Comparison of ENCODE assay signal across 8 cellular contexts in genomic region chr7:74178632-74179031, GRCh38. TPM values are rescaled to one million over a fixed set of nuclear protein-coding genes. Genes with fewer than 3 reads are reported as not detected.
A peak's percentile ranks its signal among the peaks of the same experiment; 100 is the strongest.
DNase-seq lines count a peak whose midpoint lies in the region; FAIRE-seq and TF ChIP-seq lines count a peak whose summit lies in the region.

No MANE protein-coding gene starts in this region.

- peaks cover 29% of the 10 kb centered on the region for H3K36me3 Mint-ChIP-seq in astrocyte (ENCODE audit: low read depth, unreplicated experiment)
- peaks cover 7% of the 10 kb centered on the region for H3K36me3 Mint-ChIP-seq in mesothelial cell of epicardium

- H3K4me1 ChIP-seq in HUES48 (ENCODE audit: control insufficient read depth, insufficient read depth, low read length) (peaks cover 23% of the 10 kb centered on the region), astrocyte (ENCODE audit: insufficient read depth, low read length) (peaks cover 40% of the 10 kb centered on the region)

- no peaks in the 10 kb centered on the region for H3K27me3 Mint-ChIP-seq in astrocyte (ENCODE audit: low read depth, unreplicated experiment)
- H3K27me3 Mint-ChIP-seq in mesothelial cell of epicardium (ENCODE audit: low read depth) = no peaks in the 10 kb centered on the region

- H3K79me2 ChIP-seq in astrocyte (ENCODE audit: insufficient read depth, low read length) = peaks cover 98% of the 10 kb centered on the region

- H3K4me3 ChIP-seq in BJ (ENCODE audit: low read depth, low read length) = no peak overlapping the region
- no peak overlapping the region for H3K4me3 ChIP-seq in HUES48 (ENCODE audit: low read depth, low read length)
- H3K4me3 ChIP-seq in astrocyte (ENCODE audit: insufficient read depth, low read depth, low read length) = no peak overlapping the region
- H3K4me3 ChIP-seq in H7 (ENCODE audit: insufficient read depth, low read depth, low read length) = no peak overlapping the region

- CTCF ChIA-PET in BJ (lab: Yijun Ruan, JAX) = interaction anchor here (1.0 to 1.4 kb wide), 3 partner anchors 21 to 322 kb away, joined by 3 to 4 read pairs (median 3); no protein-coding TSS in a partner anchor

- DNase-seq in BJ (ENCODE audit: low read depth) (peak; percentile 33), astrocyte (ENCODE audit: low read depth) (peak; percentile 90), mesothelial cell of epicardium (ENCODE audit: low spot score in 2 of 2, unreplicated experiment in 2 of 2) (no peak), H4 (ENCODE audit: low spot score) (no peak), COLO829 (ENCODE audit: low spot score) (no peak), mucosa of gallbladder (ENCODE audit: low spot score) (no peak), H7 (no peak)

- no peaks in the 10 kb centered on the region for H3K27me3 ChIP-seq in BJ (ENCODE audit: control insufficient read depth, insufficient read depth, low read length)
- H3K27me3 ChIP-seq in HUES48 (ENCODE audit: control insufficient read depth, insufficient read depth, low read length) = no peaks in the 10 kb centered on the region
- H3K27me3 ChIP-seq in astrocyte (ENCODE audit: insufficient read depth, low read length) = no peaks in the 10 kb centered on the region
- H3K27me3 ChIP-seq in H7 (ENCODE audit: control insufficient read depth, insufficient read depth, low read length) = no peaks in the 10 kb centered on the region

- H3K9me3 Mint-ChIP-seq in astrocyte (ENCODE audit: unreplicated experiment) = no peaks in the 10 kb centered on the region
- H3K9me3 Mint-ChIP-seq in mesothelial cell of epicardium = no peaks in the 10 kb centered on the region

- H3K27ac Mint-ChIP-seq in astrocyte (ENCODE audit: unreplicated experiment) (peak overlapping the region; percentile 83), mesothelial cell of epicardium (peak overlapping the region; percentile 88)

- no peak overlapping the region for H3K9ac ChIP-seq in HUES48 (ENCODE audit: low read depth, low read length)
- peak overlapping the region; percentile 30 for H3K9ac ChIP-seq in astrocyte (ENCODE audit: low read length)

- peaks cover 1% of the 10 kb centered on the region for H3K36me3 ChIP-seq in BJ (ENCODE audit: control insufficient read depth, insufficient read depth, low read length)
- peaks cover 47% of the 10 kb centered on the region for H3K36me3 ChIP-seq in HUES48 (ENCODE audit: control insufficient read depth, insufficient read depth, low read length)
- peaks cover 17% of the 10 kb centered on the region for H3K36me3 ChIP-seq in astrocyte (ENCODE audit: insufficient read depth, low read length)
- peaks cover 7% of the 10 kb centered on the region for H3K36me3 ChIP-seq in H7 (replicated peaks; ENCODE audit: control insufficient read depth, insufficient read depth, low read length)

- no peak overlapping the region for H2AFZ ChIP-seq in astrocyte (ENCODE audit: low read depth, low read length)

- peaks cover 91% of the 10 kb centered on the region for H4K20me1 ChIP-seq in astrocyte (ENCODE audit: insufficient read depth, low read length)

- POLR2A ChIA-PET in BJ (lab: Charles Lee) = interaction anchor here (0.6 kb wide), 1 partner anchor 26 kb away, joined by 3 read pairs; no protein-coding TSS in a partner anchor

- H3K4me1 Mint-ChIP-seq in astrocyte (ENCODE audit: low read depth, unreplicated experiment) (peaks cover 32% of the 10 kb centered on the region), mesothelial cell of epicardium (peaks cover 45% of the 10 kb centered on the region)

- no peak for FAIRE-seq in astrocyte (lab: Jason Lieb, UNC)

- peak overlapping the region; percentile 76 for H3K4me3 Mint-ChIP-seq in astrocyte (ENCODE audit: unreplicated experiment)
- no peak overlapping the region for H3K4me3 Mint-ChIP-seq in mesothelial cell of epicardium

- H3K4me2 ChIP-seq in astrocyte (ENCODE audit: low read length) = peak overlapping the region; percentile 40

- peak overlapping the region; percentile 22 for H3K27ac ChIP-seq in HUES48 (ENCODE audit: low read depth, low read length)
- H3K27ac ChIP-seq in astrocyte (ENCODE audit: low read depth, low read length) = peak overlapping the region; percentile 50

- H3K9me3 ChIP-seq in HUES48 (ENCODE audit: control insufficient read depth, insufficient read depth, low read length) = no peaks in the 10 kb centered on the region
- H3K9me3 ChIP-seq in astrocyte (ENCODE audit: insufficient read depth, low read depth, low read length) = no peaks in the 10 kb centered on the region

- TF ChIP-seq CTCF in BJ (IDR thresholded peaks at IDR 0.05; ENCODE audit: insufficient read depth, low read depth, low read length) = no peak
- TF ChIP-seq CTCF in astrocyte (IDR thresholded peaks at IDR 0.05; ENCODE audit: insufficient read depth, low read depth, low read length) = no peak
- TF ChIP-seq CTCF in mesothelial cell of epicardium (IDR thresholded peaks at IDR 0.05; ENCODE audit: unreplicated experiment) = no peak

RNA-seq across cellular contexts. Expression of gene EIF4H, which starts 4.5 kb away (rescaled TPM):
- polyA plus RNA-seq in BJ (2011; rRNA removed) = 385 and 393 TPM in 2 replicates
- 179 and 223 TPM in 2 replicates for polyA minus RNA-seq in BJ (2011; rRNA and poly(A)+ RNA removed)
- total RNA-seq in astrocyte (323 and 361 TPM in 2 replicates), mesothelial cell of epicardium (264 to 270 TPM (median 267 TPM) in 3 replicates), mucosa of gallbladder (210 TPM)
- 219 and 223 TPM in 2 replicates for total RNA-seq in H4 (2014; rRNA removed; shearing (Covaris generic))
- 316 and 343 TPM in 2 replicates for total RNA-seq in H7 (2014; rRNA removed; shearing (Covaris generic))

RNA-seq across cellular contexts. Expression of gene LAT2, which starts 31.2 kb away (rescaled TPM):
- 0.34 and 0.59 TPM in 2 replicates for polyA plus RNA-seq in BJ (2011; rRNA removed)
- 0.19 and 0.21 TPM in 2 replicates for polyA minus RNA-seq in BJ (2011; rRNA and poly(A)+ RNA removed)
- 1.5 and 2.0 TPM in 2 replicates for total RNA-seq in astrocyte
- 0.34 to 1.0 TPM (median 0.51 TPM) in 3 replicates for total RNA-seq in mesothelial cell of epicardium
- not detected in 2 replicates for total RNA-seq in H4 (2014; rRNA removed; shearing (Covaris generic))
- 25.1 TPM for total RNA-seq in mucosa of gallbladder
- total RNA-seq in H7 (2014; rRNA removed; shearing (Covaris generic)) = 0.87 TPM in 1 of 2 replicates, not detected in the other

Comparison
In these comparisons a context has a peak if more than half of its experiments do, and no peak if none do; other contexts are left out.
1. DNase-seq: peak in BJ (single experiment) and astrocyte (single experiment); none in mesothelial cell of epicardium (0 of 2), H4 (single experiment), COLO829 (single experiment), mucosa of gallbladder (single experiment) and H7 (single experiment).